In genomic region chr15:66673410-66674322, GRCh38 we compare ENCODE assay signal across 10 cellular contexts. TPM values are rescaled to one million over a fixed set of nuclear protein-coding genes. Genes with fewer than 3 reads are reported as not detected.
DNase-seq lines count a peak whose midpoint lies in the region; ATAC-seq lines count a peak whose summit lies in the region.
"Had no signal": no experiment of that assay in that cellular context is flagged by ENCODE, and none has a peak within 500 bp of the region (broad histone marks: within the 10 kb centered on the region; RNA-seq: fewer than 3 reads in every experiment).

No MANE protein-coding gene starts in this region.

- ATAC-seq in esophagus mucosa: peak; percentile 46

- no peaks in the 10 kb centered on the region for H3K36me3 ChIP-seq in SJCRH30
- H3K36me3 ChIP-seq: thyroid gland had no signal

- DNase-seq in NCI-H1694 treated with DMSO at 0.1 percent for 48 hours (lab: John Stamatoyannopoulos, UW) (peak; percentile 0), NCI-H1694 (lab: John Stamatoyannopoulos, UW) (no peak), SJCRH30 (peak; percentile 33 to 36), AG08395 (ENCODE audit: low spot score) (no peak), epidermal melanocyte (ENCODE audit: insufficient read length, low spot score) (no peak), foreskin melanocyte (no peak)
- peak; percentile 39 to 72 for DNase-seq in stimulated activated CD4-positive, alpha-beta T cell treated with anti-CD3 and anti-CD28 coated beads, Interleukin-2, amount 100 ng/mL, for 24 hours
- DNase-seq: GOT3 had no signal

- H3K27ac ChIP-seq in SJCRH30: no peak overlapping the region
- H3K27ac ChIP-seq: thyroid gland had no signal

- no peak overlapping the region for H3K4me3 ChIP-seq in SJCRH30
- H3K4me3 ChIP-seq: thyroid gland had no signal

- no peaks in the 10 kb centered on the region for H3K9me3 ChIP-seq in SJCRH30 (replicated peaks)
- H3K9me3 ChIP-seq: thyroid gland had no signal

- H3K4me1 ChIP-seq in SJCRH30: peaks cover 5% of the 10 kb centered on the region

- H3K27me3 ChIP-seq in SJCRH30: no peaks in the 10 kb centered on the region
- H3K27me3 ChIP-seq: thyroid gland had no signal

RNA-seq across cellular contexts. Expression of gene SMAD6, which starts 28.4 kb away (rescaled TPM):
- 6.7 and 7.6 TPM in 2 replicates for total RNA-seq in SJCRH30 (2014; rRNA removed; shearing (Covaris generic))
- 1.2 TPM for total RNA-seq in esophagus mucosa

Comparison
In these comparisons a context has a peak if more than half of its experiments do, and no peak if none do; other contexts are left out.
1. DNase-seq: peak in NCI-H1694 treated with DMSO at 0.1 percent for 48 hours (single experiment), SJCRH30 (2 of 2) and stimulated activated CD4-positive, alpha-beta T cell treated with anti-CD3 and anti-CD28 coated beads, Interleukin-2, amount 100 ng/mL, for 24 hours (2 of 2); none in NCI-H1694 (single experiment), AG08395 (single experiment), epidermal melanocyte (single experiment) and foreskin melanocyte (single experiment).